In genomic region chr13:25743426-25743825, GRCh38 we compare ENCODE assay signal across 23 cellular contexts.
DNase-seq lines count a peak whose midpoint lies in the region; TF ChIP-seq lines count a peak whose summit lies in the region.
"Had no signal": no experiment of that assay in that cellular context is flagged by ENCODE, and none has a peak within 500 bp of the region (broad histone marks: within the 10 kb centered on the region; RNA-seq: fewer than 3 reads in every experiment).

No MANE protein-coding gene starts in this region.

- H3K27ac ChIP-seq in HL-60 (replicated peaks): 0 out of 2 replicates have a peak overlapping the region, but pooled peaks have one; percentile 28
- H3K27ac ChIP-seq in SJSA1: peak overlapping the region; percentile 41; the same call in 1 of the 2 replicates
- no peak overlapping the region for H3K27ac ChIP-seq in ascending aorta
- H3K27ac ChIP-seq: PC-9 had no signal

- H3K9me3 ChIP-seq in SJSA1 (replicated peaks) (no peaks in the 10 kb centered on the region), ascending aorta (no peaks in the 10 kb centered on the region)
- H3K9me3 ChIP-seq: HAP-1, MG63 had no signal

- intact Hi-C loops in ascending aorta (cut with DNase I): no loop called here

- DNase-seq in AG08395 (ENCODE audit: low spot score): peak; percentile 4
- DNase-seq in HL-60 (ENCODE audit: low read depth in 1 of 2, low spot score in 1 of 2): no peak
- no peak for DNase-seq in SJSA1 (ENCODE audit: low read depth in 1 of 2, low spot score in 2 of 2)
- DNase-seq in myocyte (ENCODE audit: low read depth): peak; percentile 27
- no peak for DNase-seq in NCI-H1436 treated with DMSO at 0.1 percent for 48 hours (lab: John Stamatoyannopoulos, UW)
- DNase-seq in inferior parietal cortex (ENCODE audit: extremely low spot score): no peak
- DNase-seq in ascending aorta (ENCODE audit: low spot score in 2 of 2): no peak
- no peak for DNase-seq in NCI-H524 (lab: John Stamatoyannopoulos, UW)
- DNase-seq: 8988T; ACHN; DMS153; MG63; NCI-H1105 treated with DMSO at 0.1 percent for 48 hours; NCI-H2029; NCI-H446; NCI-H526; NK-92 treated with Interleukin-12 subunit alpha and Interleukin-12 subunit beta, amount 100 ng/mL, for 24 hours; PC-9; Right ventricle myocardium superior; RPMI8226 had no signal

- TF ChIP-seq CTCF in HL-60 (IDR thresholded peaks at IDR 0.05; ENCODE audit: insufficient read depth, low read length) (no peak), ascending aorta (IDR thresholded peaks at IDR 0.05) (no peak)

- H3K27me3 ChIP-seq in HL-60 (ENCODE audit: insufficient read depth, poor library complexity, severe bottlenecking): no peaks in the 10 kb centered on the region
- H3K27me3 ChIP-seq in SJSA1 (replicated peaks): no peaks in the 10 kb centered on the region
- no peaks in the 10 kb centered on the region for H3K27me3 ChIP-seq in ascending aorta
- H3K27me3 ChIP-seq: MG63 had no signal

- H3K4me1 ChIP-seq in SJSA1 (replicated peaks): peaks cover 22% of the 10 kb centered on the region
- H3K4me1 ChIP-seq in ascending aorta: no peaks in the 10 kb centered on the region

- no peaks in the 10 kb centered on the region for H3K36me3 ChIP-seq in SJSA1
- no peaks in the 10 kb centered on the region for H3K36me3 ChIP-seq in ascending aorta
- H3K36me3 ChIP-seq: HAP-1, MG63 had no signal

- H3K4me3 ChIP-seq in HL-60 (replicated peaks; ENCODE audit: insufficient read depth, low read length): no peak overlapping the region
- no peak overlapping the region for H3K4me3 ChIP-seq in SJSA1
- H3K4me3 ChIP-seq in ascending aorta: no peak overlapping the region
- H3K4me3 ChIP-seq: GM12878, GM23338, HAP-1, MG63, PC-9 had no signal

Comparison
In these comparisons a context has a peak if more than half of its experiments do, and no peak if none do; other contexts are left out.
1. DNase-seq: peak in AG08395 (single experiment) and myocyte (single experiment); none in HL-60 (0 of 2), SJSA1 (0 of 2), NCI-H1436 treated with DMSO at 0.1 percent for 48 hours (single experiment), inferior parietal cortex (single experiment), ascending aorta (0 of 2) and NCI-H524 (0 of 2).
2. H3K27ac ChIP-seq: peak in HL-60 (single experiment) and SJSA1 (single experiment); none in ascending aorta (0 of 2).